In genomic region chr11:123437236-123437979, GRCh38 we compare ENCODE assay signal across 20 cellular contexts. TPM values are rescaled to one million over a fixed set of nuclear protein-coding genes. Genes with fewer than 3 reads are reported as not detected.
DNase-seq lines count a peak whose midpoint lies in the region; ATAC-seq, FAIRE-seq and TF ChIP-seq lines count a peak whose summit lies in the region.
"Had no signal": no experiment of that assay in that cellular context is flagged by ENCODE, and none has a peak within 500 bp of the region (broad histone marks: within the 10 kb centered on the region; RNA-seq: fewer than 3 reads in every experiment).

No MANE protein-coding gene starts in this region.

- H3K56ac ChIP-seq in H9 (ENCODE audit: insufficient read length, low read depth, low read length), result no peak overlapping the region

- no peak for DNase-seq in H9
- peak; percentile 16 for DNase-seq in NCI-H2196 treated with DMSO at 0.1 percent for 48 hours (lab: John Stamatoyannopoulos, UW; ENCODE audit: unreplicated experiment)
- DNase-seq in nephron progenitor cell, result no peak
- DNase-seq in HepG2 (ENCODE audit: low spot score), result no peak
- no peak for DNase-seq in left cardiac atrium
- no peak for DNase-seq in RCC 7860 (ENCODE audit: low spot score)
- DNase-seq: DMS79 treated with DMSO at 0.1 percent for 48 hours; glutamatergic neuron; GOT3; KBM-7; left ventricle myocardium inferior; MV-4-11; NCI-H1694 treated with DMSO at 0.1 percent for 48 hours; NCI-H345; stimulated activated CD4-positive, alpha-beta T cell treated with anti-CD3 and anti-CD28 coated beads, Interleukin-4, amount 100 ng/mL, for 1 hour; upper lobe of left lung had no signal

- TF ChIP-seq EP300 in HepG2 (IDR thresholded peaks at IDR 0.05; ENCODE audit: low read depth in 2 of 2, low read length in 2 of 2), result no peak
- TF ChIP-seq EP300 in HepG2 (CRISPR knock-in tag; IDR thresholded peaks at IDR 0.05; ENCODE audit: borderline replicate concordance), result no peak

- H3K18ac ChIP-seq in H9 (ENCODE audit: insufficient read length, low read depth, low read length), result no peak overlapping the region

- H3K36me3 Mint-ChIP-seq in H9 (ENCODE audit: insufficient read depth in 1 of 3, low read depth in 3 of 3), result peaks cover 28 to 48% (median 47%) of the 10 kb centered on the region in 3 experiments
- H3K36me3 Mint-ChIP-seq in activated T-helper 17 cell treated with anti-CD3 and anti-CD28 coated beads, Interleukin-2, amount 50 U/mL, for 72 hours (ENCODE audit: low read depth), result peaks cover 22% of the 10 kb centered on the region
- peaks cover 47% of the 10 kb centered on the region for H3K36me3 Mint-ChIP-seq in nephron progenitor cell (ENCODE audit: low read depth)

- no peaks in the 10 kb centered on the region for H3K23me2 ChIP-seq in H9 (ENCODE audit: insufficient read length, low read depth, low read length, poor library complexity, severe bottlenecking)

- H3K9me3 ChIP-seq in H9 (ENCODE audit: control insufficient read depth, low read depth, low read length) (no peaks in the 10 kb centered on the region), HepG2 (ENCODE audit: low read length) (no peaks in the 10 kb centered on the region)
- H3K9me3 ChIP-seq: left ventricle myocardium inferior, neutrophil, upper lobe of left lung had no signal

- H3K4me2 ChIP-seq in H9 (ENCODE audit: insufficient read depth, insufficient read length, low read length) (no peak overlapping the region), HepG2 (ENCODE audit: low read depth, low read length) (no peak overlapping the region)

- TF ChIP-seq POLR2A in HepG2 (IDR thresholded peaks at IDR 0.05; ENCODE audit: insufficient read depth in 1 of 2, low read depth in 2 of 2, low read length in 2 of 2), result no peak

- H3K27ac Mint-ChIP-seq in H9 (peak overlapping the region; percentile 15 to 82 (median 27); a peak in 5 of 7 replicates), nephron progenitor cell (peak overlapping the region; percentile 63)
- H3K27ac Mint-ChIP-seq in activated T-helper 17 cell treated with anti-CD3 and anti-CD28 coated beads, Interleukin-2, amount 50 U/mL, for 72 hours, result peak overlapping the region; percentile 73

- no peak overlapping the region for H4K91ac ChIP-seq in H9 (ENCODE audit: insufficient read length, low read depth, low read length)

- no peak overlapping the region for H3K23ac ChIP-seq in H9 (ENCODE audit: insufficient read length, low read depth, low read length)

- H3K4me1 ChIP-seq in H9 (ENCODE audit: insufficient read depth, low read length) (peaks cover 6% of the 10 kb centered on the region; the same call in 1 of the 2 replicates), HepG2 (ENCODE audit: insufficient read depth, low read length) (no peaks in the 10 kb centered on the region)
- H3K4me1 ChIP-seq: left ventricle myocardium inferior had no signal

- H3K4me3 Mint-ChIP-seq in H9 (no peak overlapping the region), nephron progenitor cell (peak overlapping the region; percentile 9)
- peak overlapping the region; percentile 62 for H3K4me3 Mint-ChIP-seq in activated T-helper 17 cell treated with anti-CD3 and anti-CD28 coated beads, Interleukin-2, amount 50 U/mL, for 72 hours

- FAIRE-seq in HepG2 (lab: Jason Lieb, UNC) (no peak), RCC 7860 (lab: Jason Lieb, UNC) (no peak)
- FAIRE-seq: GM19239 had no signal

- no peak overlapping the region for H3K27ac ChIP-seq in H9 (ENCODE audit: insufficient read length, low read depth, low read length)
- H3K27ac ChIP-seq in HepG2 (ENCODE audit: extremely low read length, insufficient read depth, low read length), result no peak overlapping the region
- H3K27ac ChIP-seq: left ventricle myocardium inferior, neutrophil, upper lobe of left lung, VCaP had no signal

- H3K4me1 Mint-ChIP-seq in H9 (peaks cover 60 to 61% of the 10 kb centered on the region in 2 experiments), nephron progenitor cell (peaks cover 18% of the 10 kb centered on the region)
- peaks cover 37% of the 10 kb centered on the region for H3K4me1 Mint-ChIP-seq in activated T-helper 17 cell treated with anti-CD3 and anti-CD28 coated beads, Interleukin-2, amount 50 U/mL, for 72 hours

- CTCF ChIA-PET in HepG2 (lab: Yijun Ruan, JAX; ENCODE audit: low intra/inter-chr PET ratio, low total read pairs), result no interaction called here

- H3K4ac ChIP-seq in H9 (ENCODE audit: low read depth, low read length), result no peak overlapping the region

- TF ChIP-seq CTCF in H9 (conservative IDR thresholded peaks at IDR 0.05) (no peak), nephron progenitor cell (IDR thresholded peaks at IDR 0.05) (no peak), HepG2 (CRISPR knock-in tag; IDR thresholded peaks at IDR 0.05) (no peak)

- H3T11ph ChIP-seq in H9 (ENCODE audit: low read length), result no peak overlapping the region

- no peak overlapping the region for H4K8ac ChIP-seq in H9 (replicated peaks; ENCODE audit: insufficient read length, low read depth, low read length)

- no peak overlapping the region for H3K9ac ChIP-seq in H9 (ENCODE audit: extremely low read depth, insufficient read length, low read length)
- no peak overlapping the region for H3K9ac ChIP-seq in HepG2 (ENCODE audit: insufficient read depth, low read depth, low read length)

- intact Hi-C loops in HepG2 (cut with micrococcal nuclease; ENCODE audit: unreplicated experiment), result no loop called here
- intact Hi-C loops in left cardiac atrium (cut with DNase I), result no loop called here

- H3K79me2 ChIP-seq in H9 (ENCODE audit: insufficient read depth, low read length) (no peaks in the 10 kb centered on the region), HepG2 (ENCODE audit: insufficient read depth, low read length) (no peaks in the 10 kb centered on the region)

- no peak overlapping the region for H3K14ac ChIP-seq in H9 (ENCODE audit: insufficient read depth, low read length)

- no peak overlapping the region for H2BK120ac ChIP-seq in H9 (ENCODE audit: low read depth, low read length, poor library complexity, severe bottlenecking)

- H4K5ac ChIP-seq in H9 (ENCODE audit: insufficient read length, low read depth, low read length), result no peak overlapping the region

- in situ Hi-C loops in HepG2 (cut with HindIII; ENCODE audit: extremely low pct_ligation_motif_present, low pct_unique_long_range_greater_than_20kb), result no loop called here

- no CpG with 5 or more reads among the region's 9 CpGs for WGBS in H9 (ENCODE audit: extremely low coverage, insufficient read length, low lambda C conversion rate)
- WGBS in HepG2 (ENCODE audit: low lambda C conversion rate), result 25% methylated on average over 9 of the region's 9 CpGs

- no peaks in the 10 kb centered on the region for H3K36me3 ChIP-seq in HepG2 (replicated peaks in 1 of 2; ENCODE audit: control insufficient read depth in 1 of 2, insufficient read depth in 2 of 2, low read length in 2 of 2)
- H3K36me3 ChIP-seq: left ventricle myocardium inferior, neutrophil, upper lobe of left lung had no signal

- H3K79me1 ChIP-seq in H9 (ENCODE audit: insufficient read depth, low read depth, low read length, poor library complexity, severe bottlenecking), result no peaks in the 10 kb centered on the region

- H2AK5ac ChIP-seq in H9 (ENCODE audit: insufficient read length, low read length), result no peak overlapping the region

- no peak overlapping the region for H2BK5ac ChIP-seq in H9 (ENCODE audit: insufficient read length, low read length)

- H3K9me3 Mint-ChIP-seq in H9 (peaks cover 3 to 11% of the 10 kb centered on the region in 2 experiments; a peak in 2 of 5 replicates), nephron progenitor cell (peaks cover 14% of the 10 kb centered on the region)
- H3K9me3 Mint-ChIP-seq in activated T-helper 17 cell treated with anti-CD3 and anti-CD28 coated beads, Interleukin-2, amount 50 U/mL, for 72 hours, result no peaks in the 10 kb centered on the region

- H2AFZ ChIP-seq in H9 (ENCODE audit: low read length), result no peak overlapping the region
- no peak overlapping the region for H2AFZ ChIP-seq in HepG2 (ENCODE audit: low read length)

- peak; percentile 66 for ATAC-seq in activated T-helper 17 cell treated with anti-CD3 and anti-CD28 coated beads, Interleukin-2, amount 50 U/mL, for 72 hours (replicated peaks)
- no peak for ATAC-seq in HepG2
- ATAC-seq in left cardiac atrium, result no peak

- POLR2A ChIA-PET in HepG2 (lab: Yijun Ruan, JAX), result no interaction called here

- H3K27me3 Mint-ChIP-seq in H9 (ENCODE audit: low read depth) (peaks cover 5% of the 10 kb centered on the region; the same call in 1 of the 2 replicates), nephron progenitor cell (ENCODE audit: low read depth, poor library complexity) (peaks cover 7% of the 10 kb centered on the region)
- no peaks in the 10 kb centered on the region for H3K27me3 Mint-ChIP-seq in activated T-helper 17 cell treated with anti-CD3 and anti-CD28 coated beads, Interleukin-2, amount 50 U/mL, for 72 hours

- no peak overlapping the region for H2BK15ac ChIP-seq in H9 (ENCODE audit: low read depth, low read length)

- H4K20me1 ChIP-seq in H9 (ENCODE audit: control insufficient read depth, insufficient read depth, insufficient read length) (no peaks in the 10 kb centered on the region), HepG2 (ENCODE audit: insufficient read depth, low read length) (no peaks in the 10 kb centered on the region)

- TF ChIP-seq RAD21 in HepG2 (CRISPR knock-in tag; IDR thresholded peaks at IDR 0.05), result no peak

- no peak overlapping the region for H2BK12ac ChIP-seq in H9 (ENCODE audit: insufficient read length, low read depth, low read length)

- no TSS peak for BruUV-seq in HepG2 (replicated peaks; lab: Mats Ljungman, UMichigan)

- no peak overlapping the region for H3K4me3 ChIP-seq in HepG2 (replicated peaks in 1 of 3; ENCODE audit: insufficient read depth in 1 of 3, low read depth in 2 of 3, low read length in 3 of 3)
- H3K4me3 ChIP-seq: left ventricle myocardium inferior, upper lobe of left lung had no signal

- no peak overlapping the region for H2BK20ac ChIP-seq in H9 (ENCODE audit: low read depth, low read length, poor library complexity, severe bottlenecking)

- H3K27me3 ChIP-seq in H9 (ENCODE audit: insufficient read depth, low read length), result no peaks in the 10 kb centered on the region
- H3K27me3 ChIP-seq in HepG2 (ENCODE audit: control insufficient read depth in 1 of 2, insufficient read depth in 2 of 2, low read length in 2 of 2), result peaks cover 1 to 7% of the 10 kb centered on the region in 2 experiments; a peak in 3 of 5 replicates
- H3K27me3 ChIP-seq: neutrophil, upper lobe of left lung had no signal

RNA-seq across cellular contexts. Expression of gene GRAMD1B, which starts 7.3 kb away (rescaled TPM):
- total RNA-seq in H9 (2021) (24.7 and 25.9 TPM in 2 replicates), HepG2 (2016; rRNA removed; fragmentation: Illumina TruSeq; extraction: Trizol) (not detected in 2 replicates), left cardiac atrium (1 to 10 TPM; 2.8 to 3.1 TPM)
- total RNA-seq in activated T-helper 17 cell treated with anti-CD3 and anti-CD28 coated beads, Interleukin-2, amount 50 U/mL, for 72 hours, result 10 to 100 TPM; 41.7 to 78.3 TPM
- total RNA-seq in HepG2 (2016; cell fraction: cytosol; rRNA removed; fragmentation: Illumina TruSeq; extraction: Trizol; ENCODE audit: low read depth), result not detected in 2 replicates
- not detected in 2 replicates for total RNA-seq in HepG2 (2016; cell fraction: insoluble cytoplasmic fraction; rRNA removed; fragmentation: Illumina TruSeq; extraction: Trizol)
- not detected in 2 replicates for total RNA-seq in HepG2 (2016; cell fraction: membrane; rRNA removed; fragmentation: Illumina TruSeq; extraction: Trizol)
- not detected in 2 replicates for total RNA-seq in HepG2 (2016; cell fraction: nucleus; rRNA removed; fragmentation: Illumina TruSeq; extraction: Trizol)
- 0.04 and 0.12 TPM in 2 replicates for polyA plus RNA-seq in HepG2 (2011; rRNA removed)
- polyA plus RNA-seq in HepG2 (2011; cell fraction: cytosol; rRNA removed), result 0.03 and 0.04 TPM in 2 replicates
- polyA plus RNA-seq in HepG2 (2011; cell fraction: nucleus; rRNA removed), result 0.13 and 0.16 TPM in 2 replicates
- polyA plus RNA-seq in HepG2 (2012), result 0.01 and 0.05 TPM in 2 replicates
- polyA plus RNA-seq in HepG2 (2016; cell fraction: cytosol; fragmentation: Illumina TruSeq; extraction: Trizol; ENCODE audit: low read depth), result not detected in 2 replicates
- polyA plus RNA-seq in HepG2 (2016; cell fraction: insoluble cytoplasmic fraction; fragmentation: Illumina TruSeq; extraction: Trizol; ENCODE audit: low read depth), result not detected in 2 replicates
- not detected in 2 replicates for polyA plus RNA-seq in HepG2 (2016; cell fraction: membrane; fragmentation: Illumina TruSeq; extraction: Trizol; ENCODE audit: low read depth)
- polyA plus RNA-seq in HepG2 (2016; cell fraction: nucleus; fragmentation: Illumina TruSeq; extraction: Trizol; ENCODE audit: insufficient read depth, low read depth), result 0.11 TPM in 1 of 2 replicates, not detected in the other
- polyA minus RNA-seq in HepG2 (2011; rRNA and poly(A)+ RNA removed; ENCODE audit: low replicate concordance), result 131 TPM in 1 of 2 replicates, not detected in the other
- polyA minus RNA-seq in HepG2 (2011; cell fraction: cytosol; rRNA and poly(A)+ RNA removed), result 0.44 TPM in 1 of 2 replicates, not detected in the other
- 0.12 and 0.64 TPM in 2 replicates for polyA minus RNA-seq in HepG2 (2011; cell fraction: nucleus; rRNA and poly(A)+ RNA removed)

Comparison
In these comparisons a context has a peak if more than half of its experiments do, and no peak if none do; other contexts are left out.
1. H3K4me3 Mint-ChIP-seq: peak in activated T-helper 17 cell treated with anti-CD3 and anti-CD28 coated beads, Interleukin-2, amount 50 U/mL, for 72 hours (single experiment) and nephron progenitor cell (single experiment); none in H9 (0 of 2).
2. Peak in every context shown above with its lines, with median percentiles within 50 percentile points of each other: H3K27ac Mint-ChIP-seq.